In the genomic region with DNA sequence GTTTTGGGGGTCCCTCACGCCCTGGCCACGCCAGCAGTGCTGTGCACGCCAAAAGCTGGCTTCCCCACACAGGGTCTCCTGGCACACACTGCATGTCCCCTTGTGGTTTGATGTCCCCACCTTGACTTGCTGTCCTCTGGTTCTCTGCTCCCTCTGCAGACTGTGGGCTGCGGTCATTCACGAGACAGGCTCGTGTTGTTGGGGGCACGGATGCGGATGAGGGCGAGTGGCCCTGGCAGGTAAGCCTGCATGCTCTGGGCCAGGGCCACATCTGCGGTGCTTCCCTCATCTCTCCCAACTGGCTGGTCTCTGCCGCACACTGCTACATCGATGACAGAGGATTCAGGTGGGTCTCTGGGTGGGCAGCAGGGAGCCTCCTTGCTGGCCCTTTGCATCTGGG, we compare ENCODE assay signal across 25 cellular contexts. TPM values are rescaled to one million over a fixed set of nuclear protein-coding genes. Genes with fewer than 3 reads are reported as not detected.
"Had no signal": no experiment of that assay in that cellular context is flagged by ENCODE, and none has a peak within 500 bp of the region (broad histone marks: within the 10 kb centered on the region; RNA-seq: fewer than 3 reads in every experiment).

No MANE protein-coding gene starts in this region.

- H3K4me3 ChIP-seq: colonic mucosa, esophagus squamous epithelium, gastrocnemius medialis, heart right ventricle, left lung, lower lobe of right lung, mucosa of descending colon had no signal

- H3K9me3 ChIP-seq: colonic mucosa, esophagus squamous epithelium, gastrocnemius medialis, left lung, lower lobe of right lung, mucosa of descending colon had no signal

- H3K9me3 Mint-ChIP-seq: effector memory CD8-positive, alpha-beta T cell had no signal

- H3K4me1 ChIP-seq: colonic mucosa, esophagus squamous epithelium, gastrocnemius medialis, heart right ventricle, left lung, lower lobe of right lung had no signal

- H3K27ac Mint-ChIP-seq: dendritic cell treated with granulocyte-macrophage colony-stimulating factor and Interleukin-4, amounts not matched to agents 40 ng/mL and 50 ng/mL, for 4 days; effector memory CD8-positive, alpha-beta T cell; endodermal cell; mesothelial cell of epicardium had no signal

- H3K27me3 ChIP-seq: colonic mucosa, esophagus squamous epithelium, gastrocnemius medialis, heart right ventricle, left lung had no signal

- ATAC-seq: effector memory CD8-positive, alpha-beta T cell; esophagus mucosa; gastrocnemius medialis; heart right ventricle; left cardiac atrium; left lung; left ventricle myocardium superior; lower lobe of right lung had no signal

- H3K4me1 Mint-ChIP-seq: endodermal cell, mesothelial cell of epicardium had no signal

- DNase-seq: colonic mucosa; cortex of kidney; effector CD8-positive, alpha-beta T cell; effector memory CD8-positive, alpha-beta T cell; endodermal cell; erythroblast; esophagus squamous epithelium; foreskin fibroblast; foreskin melanocyte; gastrocnemius medialis; glutamatergic neuron; head of caudate nucleus; heart right ventricle; hippocampal formation; left cardiac atrium; left lung; left ventricle myocardium superior; lower lobe of right lung; mesenchymal stem cell had no signal

- H3K27ac ChIP-seq: colonic mucosa, epithelial cell of prostate, esophagus squamous epithelium, gastrocnemius medialis, heart right ventricle, left lung, lower lobe of right lung had no signal

- H3K36me3 ChIP-seq: gastrocnemius medialis had no signal

- H3K27me3 Mint-ChIP-seq: dendritic cell treated with granulocyte-macrophage colony-stimulating factor and Interleukin-4, amounts not matched to agents 40 ng/mL and 50 ng/mL, for 4 days had no signal

- H3K4me3 Mint-ChIP-seq: dendritic cell treated with granulocyte-macrophage colony-stimulating factor and Interleukin-4, amounts not matched to agents 40 ng/mL and 50 ng/mL, for 4 days; effector memory CD8-positive, alpha-beta T cell; endodermal cell; mesothelial cell of epicardium had no signal

RNA-seq across cellular contexts. Expression of a gene that starts 40.2 kb away (rescaled TPM):
- total RNA-seq: myocyte had no signal
